Comparison of ENCODE assay signal across 10 cellular contexts in genomic region chr10:114499120-114499519, GRCh38.
DNase-seq lines count a peak whose midpoint lies in the region; ATAC-seq and TF ChIP-seq lines count a peak whose summit lies in the region.
"Had no signal": no experiment of that assay in that cellular context is flagged by ENCODE, and none has a peak within 500 bp of the region (broad histone marks: within the 10 kb centered on the region; RNA-seq: fewer than 3 reads in every experiment).

No MANE protein-coding gene starts in this region.

- H3K36me3 Mint-ChIP-seq in IgD-negative memory B cell = no peaks in the 10 kb centered on the region
- H3K36me3 Mint-ChIP-seq in naive B cell = peaks cover 9 to 11% of the 10 kb centered on the region in 2 donors

- H3K36me3 ChIP-seq in body of pancreas (replicated peaks in 1 of 2; ENCODE audit: insufficient read depth in 1 of 2, low read depth in 2 of 2) = no peaks in the 10 kb centered on the region
- no peaks in the 10 kb centered on the region for H3K36me3 ChIP-seq in ovary

- TF ChIP-seq POLR2A in body of pancreas (IDR thresholded peaks at IDR 0.05) (no peak), ovary (IDR thresholded peaks at IDR 0.05) (no peak)

- no peak for TF ChIP-seq CTCF in body of pancreas (IDR thresholded peaks at IDR 0.05)
- no peak for TF ChIP-seq CTCF in ovary (IDR thresholded peaks at IDR 0.05)

- DNase-seq in naive B cell = peak; percentile 54
- no peak for DNase-seq in body of pancreas
- DNase-seq in AG08395 (ENCODE audit: low spot score) = no peak
- DNase-seq in T-helper 9 cell = no peak
- no peak for DNase-seq in ovary
- DNase-seq: testis had no signal

- intact Hi-C loops in body of pancreas (cut with DNase I) (no loop called here), ovary (cut with DNase I) (no loop called here)

- no peaks in the 10 kb centered on the region for H3K4me1 ChIP-seq in body of pancreas
- H3K4me1 ChIP-seq in ovary (ENCODE audit: insufficient read depth) = peaks cover 19% of the 10 kb centered on the region

- H3K27me3 ChIP-seq in body of pancreas = no peaks in the 10 kb centered on the region
- no peaks in the 10 kb centered on the region for H3K27me3 ChIP-seq in ovary
- H3K27me3 ChIP-seq: gastroesophageal sphincter, testis had no signal

- ATAC-seq in GM18868 (IDR thresholded peaks at IDR 0.05; ENCODE audit: unreplicated experiment) = peak; percentile 31
- peak; percentile 34 for ATAC-seq in GM21717 (IDR thresholded peaks at IDR 0.05; ENCODE audit: unreplicated experiment)
- ATAC-seq in naive B cell (ENCODE audit: low read depth in 2 of 2) = peak; percentile 35 to 41
- no peak for ATAC-seq in body of pancreas
- ATAC-seq: gastroesophageal sphincter had no signal

- TF ChIP-seq EP300 in ovary (IDR thresholded peaks at IDR 0.05) = no peak

- H3K27ac ChIP-seq in body of pancreas (no peak overlapping the region), ovary (no peak overlapping the region)
- H3K27ac ChIP-seq: gastroesophageal sphincter, testis had no signal

- H3K27ac Mint-ChIP-seq in IgD-negative memory B cell (peak overlapping the region; percentile 79 to 96 (median 92)), naive B cell (peak overlapping the region; percentile 96 to 99 (median 98))

- peaks cover 51 to 67% (median 59%) of the 10 kb centered on the region in 3 donors for H3K4me1 Mint-ChIP-seq in IgD-negative memory B cell
- H3K4me1 Mint-ChIP-seq in naive B cell = peaks cover 66 to 84% (median 78%) of the 10 kb centered on the region in 3 donors

- WGBS in body of pancreas, 2 donors = 74 to 82% methylated on average over 2 of the region's 2 CpGs
- 59 to 89% (median 79%) methylated on average over 2 of the region's 2 CpGs for WGBS in ovary, 3 donors

- H3K4me3 Mint-ChIP-seq in IgD-negative memory B cell = peak overlapping the region; percentile 72 to 88 (median 78)
- peak overlapping the region; percentile 64 to 89 (median 82) for H3K4me3 Mint-ChIP-seq in naive B cell

- H3K9me3 ChIP-seq in body of pancreas (no peaks in the 10 kb centered on the region), ovary (no peaks in the 10 kb centered on the region)
- H3K9me3 ChIP-seq: gastroesophageal sphincter, testis had no signal

- no peaks in the 10 kb centered on the region for H3K27me3 Mint-ChIP-seq in IgD-negative memory B cell
- no peaks in the 10 kb centered on the region for H3K27me3 Mint-ChIP-seq in naive B cell

- H3K9me3 Mint-ChIP-seq in IgD-negative memory B cell (peaks cover 0 to 4% (median 0%) of the 10 kb centered on the region in 3 donors), naive B cell (peaks cover 0 to 4% (median 0%) of the 10 kb centered on the region in 7 donors)

- H3K4me3 ChIP-seq in body of pancreas (no peak overlapping the region), ovary (no peak overlapping the region)
- H3K4me3 ChIP-seq: gastroesophageal sphincter, testis had no signal
